In the genomic region with DNA sequence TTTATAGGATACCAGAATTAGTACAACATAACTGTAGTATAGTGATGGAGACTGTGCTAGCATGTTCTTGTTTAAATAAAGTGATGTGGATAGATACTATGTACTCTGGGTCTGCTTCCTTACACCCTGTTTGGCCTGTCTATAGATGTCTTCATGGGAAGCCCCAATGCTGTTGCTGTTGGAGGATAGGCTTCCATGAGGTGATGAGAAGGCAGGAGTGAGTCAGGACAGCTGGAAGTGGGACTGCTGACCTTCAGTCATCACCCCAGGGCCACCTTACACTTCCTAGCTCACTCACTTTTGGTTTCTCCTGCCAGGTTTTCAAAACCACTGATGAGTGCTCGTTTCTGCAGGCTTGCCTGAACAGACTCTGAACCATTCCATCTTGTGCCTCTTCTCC, we compare ENCODE assay signal across 15 cellular contexts. TPM values are rescaled to one million over a fixed set of nuclear protein-coding genes. Genes with fewer than 3 reads are reported as not detected.
DNase-seq lines count a peak whose midpoint lies in the region; ATAC-seq, FAIRE-seq and TF ChIP-seq lines count a peak whose summit lies in the region.
"Had no signal": no experiment of that assay in that cellular context is flagged by ENCODE, and none has a peak within 500 bp of the region (broad histone marks: within the 10 kb centered on the region; RNA-seq: fewer than 3 reads in every experiment).

No MANE protein-coding gene starts in this region.

- H3K36me3 Mint-ChIP-seq in astrocyte (ENCODE audit: low read depth, unreplicated experiment), result peaks cover 5% of the 10 kb centered on the region

- H3K79me2 ChIP-seq in astrocyte (ENCODE audit: insufficient read depth, low read length), result peaks cover 38% of the 10 kb centered on the region

- no peak for TF ChIP-seq CTCF in GM12865 (IDR thresholded peaks at IDR 0.05; ENCODE audit: insufficient read depth, low read depth, low read length, missing control alignments)
- TF ChIP-seq CTCF in astrocyte (IDR thresholded peaks at IDR 0.05; ENCODE audit: insufficient read depth, low read depth, low read length), result no peak
- no peak for TF ChIP-seq CTCF in lower lobe of right lung (IDR thresholded peaks at IDR 0.05)

- H3K4me1 ChIP-seq in astrocyte (ENCODE audit: insufficient read depth, low read length) (peaks cover 26% of the 10 kb centered on the region), lower lobe of right lung (peaks cover 9% of the 10 kb centered on the region)

- H3K9me3 ChIP-seq in astrocyte (ENCODE audit: insufficient read depth, low read depth, low read length), result no peaks in the 10 kb centered on the region
- no peaks in the 10 kb centered on the region for H3K9me3 ChIP-seq in lower lobe of right lung

- no peak overlapping the region for H3K9ac ChIP-seq in astrocyte (ENCODE audit: low read length)

- DNase-seq in GM12865 (ENCODE audit: low read depth) (peak; percentile 41), astrocyte (ENCODE audit: low read depth) (peak; percentile 65), lung microvascular endothelial cell (ENCODE audit: low read depth in 2 of 2) (peak; percentile 36 to 44), lower lobe of right lung (no peak), posterior vena cava (ENCODE audit: low spot score) (no peak), inferior parietal cortex (ENCODE audit: extremely low spot score) (no peak)
- DNase-seq: Calu3, glutamatergic neuron, NCI-H1417, NCI-H82, small intestine, T-helper 1 cell had no signal

- ATAC-seq in HG02610 (IDR thresholded peaks at IDR 0.05; ENCODE audit: unreplicated experiment) (peak; percentile 62), lower lobe of right lung (no peak), GM18858 (IDR thresholded peaks at IDR 0.05; ENCODE audit: unreplicated experiment) (no peak)

- H3K36me3 ChIP-seq in astrocyte (ENCODE audit: insufficient read depth, low read length) (no peaks in the 10 kb centered on the region), lower lobe of right lung (no peaks in the 10 kb centered on the region)

- no peak overlapping the region for H2AFZ ChIP-seq in astrocyte (ENCODE audit: low read depth, low read length)

- H3K27me3 ChIP-seq in astrocyte (ENCODE audit: insufficient read depth, low read length) (no peaks in the 10 kb centered on the region), lower lobe of right lung (ENCODE audit: low read depth) (no peaks in the 10 kb centered on the region)

- H3K4me2 ChIP-seq in astrocyte (ENCODE audit: low read length), result peak overlapping the region; percentile 48

- H3K4me3 ChIP-seq in GM12865 (ENCODE audit: low read depth, low read length), result no peak overlapping the region
- H3K4me3 ChIP-seq in astrocyte (ENCODE audit: insufficient read depth, low read depth, low read length), result no peak overlapping the region
- H3K4me3 ChIP-seq in lower lobe of right lung, result no peak overlapping the region

- no peaks in the 10 kb centered on the region for H3K27me3 Mint-ChIP-seq in astrocyte (ENCODE audit: low read depth, unreplicated experiment)

- no peaks in the 10 kb centered on the region for H3K9me3 Mint-ChIP-seq in astrocyte (ENCODE audit: unreplicated experiment)

- H3K27ac Mint-ChIP-seq in astrocyte (ENCODE audit: unreplicated experiment), result peak overlapping the region; percentile 93

- peaks cover 52% of the 10 kb centered on the region for H3K4me1 Mint-ChIP-seq in astrocyte (ENCODE audit: low read depth, unreplicated experiment)

- intact Hi-C loops in lower lobe of right lung (cut with DNase I) (no loop called here), posterior vena cava (cut with DNase I) (no loop called here)

- H3K27ac ChIP-seq in astrocyte (ENCODE audit: low read depth, low read length) (peak overlapping the region; percentile 20), lower lobe of right lung (no peak overlapping the region)

- H4K20me1 ChIP-seq in astrocyte (ENCODE audit: insufficient read depth, low read length), result no peaks in the 10 kb centered on the region

- peak; percentile 76 for FAIRE-seq in astrocyte (lab: Jason Lieb, UNC)
- FAIRE-seq: small intestine had no signal

- H3K4me3 Mint-ChIP-seq in astrocyte (ENCODE audit: unreplicated experiment), result no peak overlapping the region

RNA-seq across cellular contexts. Expression of gene KCTD4, which starts 4.2 kb away (rescaled TPM):
- total RNA-seq in astrocyte, result 0.41 and 0.64 TPM in 2 replicates
- not detected in 2 replicates for total RNA-seq in lung microvascular endothelial cell
- not detected for total RNA-seq in lower lobe of right lung
- under 1 TPM in 1 of 2 donors, not detected in 1; 0.23 TPM for total RNA-seq in posterior vena cava
- total RNA-seq: Calu3, mononuclear cell had no signal

Comparison
In these comparisons a context has a peak if more than half of its experiments do, and no peak if none do; other contexts are left out.
1. DNase-seq: peak in GM12865 (single experiment), astrocyte (single experiment) and lung microvascular endothelial cell (2 of 2); none in lower lobe of right lung (single experiment), posterior vena cava (single experiment) and inferior parietal cortex (single experiment).